1 cellular context compared by ENCODE assay signal in the genomic region with DNA sequence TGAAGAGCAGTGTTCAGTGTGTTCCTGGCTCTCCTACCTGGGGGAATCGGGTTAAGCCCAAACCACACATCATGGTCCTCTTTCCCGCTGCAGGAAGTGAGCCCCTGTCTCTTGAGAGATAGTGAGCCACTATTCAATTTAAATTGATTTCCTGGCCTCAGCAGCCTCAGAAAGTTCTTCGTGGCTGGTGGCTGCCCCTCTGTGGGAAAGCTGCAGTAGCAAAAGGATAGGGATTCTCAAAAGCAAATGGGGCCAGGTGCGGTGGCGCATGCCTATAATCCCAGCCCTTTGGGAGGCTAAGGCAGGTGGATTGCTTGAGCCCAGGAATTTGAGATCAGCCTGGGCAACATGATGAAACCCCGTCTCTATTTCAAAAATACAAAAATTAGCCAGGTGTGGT.
TF ChIP-seq lines count a peak whose summit lies in the region.

No MANE protein-coding gene starts in this region.

TF ChIP-seq in H1, 55 proteins besides CTCF, POLR2A, EP300 and RAD21:
- no peak for TF ChIP-seq MAFK (IDR thresholded peaks at IDR 0.05; ENCODE audit: low read depth, low read length)
- no peak for TF ChIP-seq CHD1 (IDR thresholded peaks at IDR 0.05; ENCODE audit: low read depth, low read length)
- TF ChIP-seq CEBPB (IDR thresholded peaks at IDR 0.05; ENCODE audit: low read depth, low read length) = no peak
- TF ChIP-seq TEAD4 (IDR thresholded peaks at IDR 0.05; ENCODE audit: low read depth, low read length) = no peak
- TF ChIP-seq RFX5 (IDR thresholded peaks at IDR 0.05; ENCODE audit: borderline replicate concordance, low read depth, low read length) = no peak
- TF ChIP-seq SIX5 (IDR thresholded peaks at IDR 0.05; ENCODE audit: low read depth, low read length) = no peak
- no peak for TF ChIP-seq BCL11A (IDR thresholded peaks at IDR 0.05; ENCODE audit: low read depth in 2 of 2, low read length in 2 of 2)
- no peak for TF ChIP-seq RNF2 (IDR thresholded peaks at IDR 0.05; ENCODE audit: borderline replicate concordance, low read depth, low read length, missing control alignments, poor library complexity, severe bottlenecking)
